Comparison of ENCODE assay signal across 15 cellular contexts in the genomic region with DNA sequence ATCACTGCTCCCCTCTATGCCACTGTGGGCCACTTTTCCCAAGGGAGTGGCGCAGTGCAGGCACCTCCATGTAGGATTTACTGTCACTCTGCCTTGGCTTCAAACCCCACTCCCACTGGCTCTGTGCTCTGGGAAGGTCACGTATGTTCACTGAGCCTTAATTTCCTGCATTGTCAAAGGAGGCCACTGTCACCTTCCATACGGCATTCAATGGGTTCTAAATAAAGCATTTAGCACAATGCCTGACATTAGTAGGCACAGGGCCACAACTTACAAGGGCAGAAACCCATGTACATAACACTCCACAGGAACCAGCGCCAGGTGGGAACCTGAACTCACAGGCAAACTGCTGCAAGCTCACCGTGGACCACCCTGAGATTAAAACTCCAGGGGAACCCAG.
DNase-seq lines count a peak whose midpoint lies in the region; ATAC-seq, FAIRE-seq and TF ChIP-seq lines count a peak whose summit lies in the region.
"Had no signal": no experiment of that assay in that cellular context is flagged by ENCODE, and none has a peak within 500 bp of the region (broad histone marks: within the 10 kb centered on the region; RNA-seq: fewer than 3 reads in every experiment).

No MANE protein-coding gene starts in this region.

- H3K9me3 ChIP-seq in heart right ventricle (peaks cover 0 to 48% (median 18%) of the 10 kb centered on the region in 11 donors), right cardiac atrium (ENCODE audit: control insufficient read depth, low read length) (no peaks in the 10 kb centered on the region), HepG2 (ENCODE audit: low read length) (no peaks in the 10 kb centered on the region), testis (no peaks in the 10 kb centered on the region), gastrocnemius medialis (no peaks in the 10 kb centered on the region)

- WGBS in heart right ventricle, 2 donors: 61% methylated on average over 5 of the region's 5 CpGs
- 66% methylated on average over 5 of the region's 5 CpGs for WGBS in right cardiac atrium
- 59% methylated on average over 5 of the region's 5 CpGs for WGBS in HepG2 (ENCODE audit: low lambda C conversion rate)
- WGBS in testis, 2 donors: 76 to 82% methylated on average over 5 of the region's 5 CpGs

- H3K4me1 Mint-ChIP-seq in activated CD8-positive, alpha-beta memory T cell treated with anti-CD3 and anti-CD28 coated beads, Interleukin-2, amount 10 ng/mL, durations not matched to agents 7 days and 5 days: no peaks in the 10 kb centered on the region
- peaks cover 3% of the 10 kb centered on the region for H3K4me1 Mint-ChIP-seq in activated T-cell treated with anti-CD3 and anti-CD28 coated beads, Interleukin-2, amount 50 U/mL, for 4 hours (ENCODE audit: low read depth)

- no peak for TF ChIP-seq EP300 in HepG2 (IDR thresholded peaks at IDR 0.05; ENCODE audit: low read depth in 2 of 2, low read length in 2 of 2)
- no peak for TF ChIP-seq EP300 in HepG2 (CRISPR knock-in tag; IDR thresholded peaks at IDR 0.05; ENCODE audit: borderline replicate concordance)

- H3K4me1 ChIP-seq in heart right ventricle (peaks cover 0 to 20% (median 0%) of the 10 kb centered on the region in 9 donors), right cardiac atrium (ENCODE audit: control insufficient read depth, insufficient read depth, low read length) (peaks cover 3% of the 10 kb centered on the region), HepG2 (ENCODE audit: insufficient read depth, low read length) (peaks cover 17% of the 10 kb centered on the region), testis (peaks cover 14% of the 10 kb centered on the region), gastrocnemius medialis (no peaks in the 10 kb centered on the region)

- no TSS peak for BruUV-seq in HepG2 (replicated peaks; lab: Mats Ljungman, UMichigan)

- H3K27me3 ChIP-seq in heart right ventricle: no peaks in the 10 kb centered on the region
- no peaks in the 10 kb centered on the region for H3K27me3 ChIP-seq in right cardiac atrium (ENCODE audit: control insufficient read depth, insufficient read depth)
- H3K27me3 ChIP-seq in HepG2 (ENCODE audit: control insufficient read depth in 1 of 2, insufficient read depth in 2 of 2, low read length in 2 of 2): no peaks in the 10 kb centered on the region
- H3K27me3 ChIP-seq in testis: no peaks in the 10 kb centered on the region
- peaks cover 0 to 2% (median 0%) of the 10 kb centered on the region in 3 donors for H3K27me3 ChIP-seq in gastrocnemius medialis
- H3K27me3 ChIP-seq: BLaER1 treated with 17β-estradiol and CSF1 and Interleukin-3, amounts not matched to agents 10 nM and 100 nM had no signal

- H3K36me3 ChIP-seq in heart right ventricle (no peaks in the 10 kb centered on the region), HepG2 (replicated peaks in 1 of 2; ENCODE audit: control insufficient read depth in 1 of 2, insufficient read depth in 2 of 2, low read length in 2 of 2) (no peaks in the 10 kb centered on the region), testis (ENCODE audit: low read depth, missing control alignments) (no peaks in the 10 kb centered on the region), gastrocnemius medialis (no peaks in the 10 kb centered on the region)
- H3K36me3 ChIP-seq: BLaER1 treated with 17β-estradiol and CSF1 and Interleukin-3, amounts not matched to agents 10 nM and 100 nM had no signal

- no peaks in the 10 kb centered on the region for H3K36me3 Mint-ChIP-seq in activated CD8-positive, alpha-beta memory T cell treated with anti-CD3 and anti-CD28 coated beads, Interleukin-2, amount 10 ng/mL, durations not matched to agents 7 days and 5 days
- peaks cover 7% of the 10 kb centered on the region for H3K36me3 Mint-ChIP-seq in activated T-cell treated with anti-CD3 and anti-CD28 coated beads, Interleukin-2, amount 50 U/mL, for 4 hours (ENCODE audit: insufficient read depth)
- H3K36me3 Mint-ChIP-seq: CD4-positive, CD25-positive, alpha-beta regulatory T cell had no signal

- no peak overlapping the region for H3K4me3 Mint-ChIP-seq in activated CD8-positive, alpha-beta memory T cell treated with anti-CD3 and anti-CD28 coated beads, Interleukin-2, amount 10 ng/mL, durations not matched to agents 7 days and 5 days
- H3K4me3 Mint-ChIP-seq in activated T-cell treated with anti-CD3 and anti-CD28 coated beads, Interleukin-2, amount 50 U/mL, for 4 hours: no peak overlapping the region
- H3K4me3 Mint-ChIP-seq: CD4-positive, CD25-positive, alpha-beta regulatory T cell had no signal

- TF ChIP-seq POLR2A in HepG2 (IDR thresholded peaks at IDR 0.05; ENCODE audit: insufficient read depth in 1 of 2, low read depth in 2 of 2, low read length in 2 of 2) (no peak), testis (IDR thresholded peaks at IDR 0.05) (no peak), gastrocnemius medialis (IDR thresholded peaks at IDR 0.05) (no peak)

- H3K4me3 ChIP-seq in heart right ventricle (no peak overlapping the region), right cardiac atrium (ENCODE audit: low read length) (no peak overlapping the region), HepG2 (replicated peaks in 1 of 3; ENCODE audit: insufficient read depth in 1 of 3, low read depth in 2 of 3, low read length in 3 of 3) (no peak overlapping the region), testis (no peak overlapping the region), gastrocnemius medialis (no peak overlapping the region)
- H3K4me3 ChIP-seq: BLaER1 treated with 17β-estradiol and CSF1 and Interleukin-3, amounts not matched to agents 10 nM and 100 nM had no signal

- peak; percentile 15 for DNase-seq in activated CD8-positive, alpha-beta memory T cell treated with anti-CD3 and anti-CD28 coated beads, Interleukin-2, amount 10 ng/mL, durations not matched to agents 7 days and 5 days
- no peak for DNase-seq in activated CD8-positive, alpha-beta memory T cell treated with anti-CD3 and anti-CD28 coated beads for 24 hours
- DNase-seq in heart right ventricle (no peak), right cardiac atrium (no peak), HepG2 (ENCODE audit: low spot score) (no peak), testis (no peak), gastrocnemius medialis (no peak)
- DNase-seq in activated T-cell treated with anti-CD3 and anti-CD28 coated beads, Interleukin-2, amount 50 U/mL, for 4 hours: no peak
- DNase-seq: 8988T; AML-193; CD4-positive, CD25-positive, alpha-beta regulatory T cell; DMS53; H7 had no signal

- no peaks in the 10 kb centered on the region for H3K27me3 Mint-ChIP-seq in activated CD8-positive, alpha-beta memory T cell treated with anti-CD3 and anti-CD28 coated beads, Interleukin-2, amount 10 ng/mL, durations not matched to agents 7 days and 5 days
- no peaks in the 10 kb centered on the region for H3K27me3 Mint-ChIP-seq in activated T-cell treated with anti-CD3 and anti-CD28 coated beads, Interleukin-2, amount 50 U/mL, for 4 hours (ENCODE audit: low read depth)

- H3K27ac ChIP-seq in heart right ventricle: peak overlapping the region in 1 of 10 donors; percentile 28
- H3K27ac ChIP-seq in right cardiac atrium (ENCODE audit: low read length): no peak overlapping the region
- no peak overlapping the region for H3K27ac ChIP-seq in HepG2 (ENCODE audit: extremely low read length, insufficient read depth, low read length)
- peak overlapping the region; percentile 82 to 84 for H3K27ac ChIP-seq in testis
- no peak overlapping the region for H3K27ac ChIP-seq in gastrocnemius medialis
- H3K27ac ChIP-seq: BLaER1 treated with 17β-estradiol and CSF1 and Interleukin-3, amounts not matched to agents 10 nM and 100 nM; HL-60 had no signal

- no peak overlapping the region for H3K9ac ChIP-seq in HepG2 (ENCODE audit: insufficient read depth, low read depth, low read length)
- H3K9ac ChIP-seq: BLaER1 treated with 17β-estradiol and CSF1 and Interleukin-3, amounts not matched to agents 10 nM and 100 nM had no signal

- H2AFZ ChIP-seq in HepG2 (ENCODE audit: low read length): no peak overlapping the region

- no peak for TF ChIP-seq RAD21 in HepG2 (CRISPR knock-in tag; IDR thresholded peaks at IDR 0.05)

- peak overlapping the region; percentile 19; the same call in 1 of the 2 replicates for H3K4me2 ChIP-seq in HepG2 (ENCODE audit: low read depth, low read length)

- in situ Hi-C loops in HepG2 (cut with HindIII; ENCODE audit: extremely low pct_ligation_motif_present, low pct_unique_long_range_greater_than_20kb) (no loop called here), gastrocnemius medialis (cut with MboI; ENCODE audit: low sequenced_read_pairs in 4 of 4) (no loop called here)

- no peak overlapping the region for H3K27ac Mint-ChIP-seq in activated CD8-positive, alpha-beta memory T cell treated with anti-CD3 and anti-CD28 coated beads, Interleukin-2, amount 10 ng/mL, durations not matched to agents 7 days and 5 days
- H3K27ac Mint-ChIP-seq: CD4-positive, CD25-positive, alpha-beta regulatory T cell had no signal

- TF ChIP-seq CTCF in heart right ventricle (IDR thresholded peaks at IDR 0.05): no peak
- TF ChIP-seq CTCF in HepG2 (CRISPR knock-in tag; IDR thresholded peaks at IDR 0.05): no peak
- TF ChIP-seq CTCF in testis (IDR thresholded peaks at IDR 0.05): no peak
- TF ChIP-seq CTCF in gastrocnemius medialis (IDR thresholded peaks at IDR 0.05 in 4 of 5, conservative IDR thresholded peaks at IDR 0.05 in 1 of 5): no peak

- no peaks in the 10 kb centered on the region for H3K79me2 ChIP-seq in HepG2 (ENCODE audit: insufficient read depth, low read length)

- ATAC-seq in activated CD8-positive, alpha-beta memory T cell treated with anti-CD3 and anti-CD28 coated beads, Interleukin-2, amount 10 ng/mL, durations not matched to agents 7 days and 5 days: no peak
- ATAC-seq in heart right ventricle: peak in 6 of 8 donors; percentile 23 to 77 (median 58)
- no peak for ATAC-seq in right cardiac atrium
- ATAC-seq in HepG2: no peak; the same call in 1 of the 3 replicates
- ATAC-seq in activated T-cell treated with anti-CD3 and anti-CD28 coated beads, Interleukin-2, amount 50 U/mL, for 4 hours: no peak
- ATAC-seq in gastrocnemius medialis: no peak

- H3K9me3 Mint-ChIP-seq in activated CD8-positive, alpha-beta memory T cell treated with anti-CD3 and anti-CD28 coated beads, Interleukin-2, amount 10 ng/mL, durations not matched to agents 7 days and 5 days (ENCODE audit: low read depth): peaks cover 12% of the 10 kb centered on the region
- H3K9me3 Mint-ChIP-seq in activated T-cell treated with anti-CD3 and anti-CD28 coated beads, Interleukin-2, amount 50 U/mL, for 4 hours: peaks cover 24% of the 10 kb centered on the region

- POLR2A ChIA-PET in HepG2 (lab: Yijun Ruan, JAX): no interaction called here

- FAIRE-seq in HepG2 (lab: Jason Lieb, UNC): no peak

- intact Hi-C loops in heart right ventricle (cut with DNase I): no loop called here
- intact Hi-C loops in right cardiac atrium (cut with DNase I): no loop called here
- intact Hi-C loops in HepG2 (cut with micrococcal nuclease; ENCODE audit: unreplicated experiment): no loop called here
- intact Hi-C loops in testis (cut with DNase I; ENCODE audit: low total_unique reads): no loop called here
- intact Hi-C loops in gastrocnemius medialis (cut with DNase I; ENCODE audit: low total_unique reads): no loop called here

- no peaks in the 10 kb centered on the region for H4K20me1 ChIP-seq in HepG2 (ENCODE audit: insufficient read depth, low read length)
- H4K20me1 ChIP-seq: BLaER1 treated with 17β-estradiol and CSF1 and Interleukin-3, amounts not matched to agents 10 nM and 100 nM had no signal

- CTCF ChIA-PET in activated CD8-positive, alpha-beta memory T cell treated with anti-CD3 and anti-CD28 coated beads, Interleukin-2, amount 10 ng/mL, durations not matched to agents 7 days and 5 days (lab: Charles Lee): interaction anchor here (0.8 kb wide), 1 partner anchor 300 kb away, joined by 3 read pairs; no protein-coding TSS in a partner anchor
- CTCF ChIA-PET in HepG2 (lab: Yijun Ruan, JAX; ENCODE audit: low intra/inter-chr PET ratio, low total read pairs): no interaction called here

Comparison
In these comparisons a context has a peak if more than half of its experiments do, and no peak if none do; other contexts are left out.
1. ATAC-seq: peak in heart right ventricle (6 of 8); none in activated CD8-positive, alpha-beta memory T cell treated with anti-CD3 and anti-CD28 coated beads, Interleukin-2, amount 10 ng/mL, durations not matched to agents 7 days and 5 days (single experiment), right cardiac atrium (0 of 2), HepG2 (single experiment), activated T-cell treated with anti-CD3 and anti-CD28 coated beads, Interleukin-2, amount 50 U/mL, for 4 hours (0 of 2) and gastrocnemius medialis (0 of 2).
2. H3K27ac ChIP-seq: peak in testis (2 of 2); none in right cardiac atrium (single experiment), HepG2 (single experiment) and gastrocnemius medialis (0 of 4).